Comparison of ENCODE assay signal across 19 cellular contexts in genomic region chr6:119071576-119071975, GRCh38.
"Had no signal": no experiment of that assay in that cellular context is flagged by ENCODE, and none has a peak within 500 bp of the region (broad histone marks: within the 10 kb centered on the region; RNA-seq: fewer than 3 reads in every experiment).

No MANE protein-coding gene starts in this region.

- H3K4me3 ChIP-seq: MG63 had no signal

- H3K27ac ChIP-seq: RWPE1 had no signal

- H3K27me3 ChIP-seq: MG63 had no signal

- H3K36me3 ChIP-seq: MG63 had no signal

- H3K9me3 ChIP-seq: MG63, SK-N-SH had no signal

- DNase-seq: KBM-7, MG63, NCI-H1092 treated with DMSO at 0.1 percent for 48 hours, NCI-H1436, NCI-H187, NCI-H2029, NCI-H2081 treated with DMSO at 0.1 percent for 48 hours, NCI-H2171, NCI-H226, NCI-H446, NCI-H510A, NCI-H524 treated with DMSO at 0.1 percent for 48 hours, NCI-H774, PC-3, SHP77, SK-N-SH, SW 1271 had no signal

- H3K9ac ChIP-seq: SK-N-SH had no signal

- ATAC-seq: Panc1, PC-3 had no signal
